ENCODE assay signal across 21 cellular contexts in genomic region chr16:87238371-87238715, GRCh38.
"Had no signal": no experiment of that assay in that cellular context is flagged by ENCODE, and none has a peak within 500 bp of the region (broad histone marks: within the 10 kb centered on the region; RNA-seq: fewer than 3 reads in every experiment).

No MANE protein-coding gene starts in this region.

- FAIRE-seq: endometrium, frontal cortex, small intestine, urothelium cell line had no signal

- ATAC-seq: heart left ventricle, left lobe of liver, natural killer cell had no signal

- H3K4me3 ChIP-seq: coronary artery, heart left ventricle, mucosa of descending colon, neural progenitor cell, ovary, right atrium auricular region, stomach, thoracic aorta, transverse colon had no signal

- H3K9me3 ChIP-seq: heart left ventricle, mucosa of descending colon, ovary, right atrium auricular region, stomach, thoracic aorta, transverse colon had no signal

- H3K4me1 ChIP-seq: heart left ventricle, right atrium auricular region, stomach had no signal

- H3K36me3 ChIP-seq: heart left ventricle, neural progenitor cell, ovary, right atrium auricular region, stomach, thoracic aorta, transverse colon had no signal

- H3K27ac ChIP-seq: coronary artery, heart left ventricle, neural progenitor cell, ovary, right atrium auricular region, stomach, thoracic aorta, transverse colon had no signal

- H3K27me3 ChIP-seq: neural progenitor cell, ovary, right atrium auricular region had no signal

- DNase-seq: effector memory CD4-positive, alpha-beta T cell; heart left ventricle; hippocampal formation; natural killer cell; nucleus accumbens; ovary; stimulated activated CD4-positive, alpha-beta T cell treated with anti-CD3 and anti-CD28 coated beads, Interleukin-12 subunit alpha, Interleukin-12 subunit beta, amount 100 ng/mL, for 4 hours; stimulated activated naive CD4-positive, alpha-beta T cell; stomach; substantia nigra had no signal
